In genomic region chr6:38493929-38494547, GRCh38 we compare ENCODE assay signal across 8 cellular contexts.
DNase-seq lines count a peak whose midpoint lies in the region; ATAC-seq and TF ChIP-seq lines count a peak whose summit lies in the region.

No MANE protein-coding gene starts in this region.

- no peaks in the 10 kb centered on the region for H3K36me3 Mint-ChIP-seq in activated CD4-positive, alpha-beta memory T cell treated with anti-CD3 and anti-CD28 coated beads for 36 hours
- no peaks in the 10 kb centered on the region for H3K36me3 Mint-ChIP-seq in effector memory CD8-positive, alpha-beta T cell (ENCODE audit: insufficient read depth)
- no peaks in the 10 kb centered on the region for H3K36me3 Mint-ChIP-seq in mesothelial cell of epicardium

- peaks cover 9% of the 10 kb centered on the region for H3K4me1 Mint-ChIP-seq in activated CD4-positive, alpha-beta memory T cell treated with anti-CD3 and anti-CD28 coated beads for 36 hours (ENCODE audit: low read depth)
- H3K4me1 Mint-ChIP-seq in effector memory CD8-positive, alpha-beta T cell (ENCODE audit: low read depth in 2 of 2): peaks cover 9 to 20% of the 10 kb centered on the region in 2 donors
- H3K4me1 Mint-ChIP-seq in mesothelial cell of epicardium: peaks cover 9% of the 10 kb centered on the region

- no peaks in the 10 kb centered on the region for H3K9me3 Mint-ChIP-seq in activated CD4-positive, alpha-beta memory T cell treated with anti-CD3 and anti-CD28 coated beads for 36 hours
- H3K9me3 Mint-ChIP-seq in effector memory CD8-positive, alpha-beta T cell: no peaks in the 10 kb centered on the region
- H3K9me3 Mint-ChIP-seq in mesothelial cell of epicardium: no peaks in the 10 kb centered on the region

- no peaks in the 10 kb centered on the region for H3K27me3 Mint-ChIP-seq in activated CD4-positive, alpha-beta memory T cell treated with anti-CD3 and anti-CD28 coated beads for 36 hours
- H3K27me3 Mint-ChIP-seq in effector memory CD8-positive, alpha-beta T cell: no peaks in the 10 kb centered on the region
- no peaks in the 10 kb centered on the region for H3K27me3 Mint-ChIP-seq in mesothelial cell of epicardium (ENCODE audit: low read depth)

- peak; percentile 100 for TF ChIP-seq CTCF in mesothelial cell of epicardium (IDR thresholded peaks at IDR 0.05; ENCODE audit: unreplicated experiment)

- intact Hi-C loops in activated CD4-positive, alpha-beta memory T cell treated with anti-CD3 and anti-CD28 coated beads for 36 hours (cut with micrococcal nuclease): loop anchor here (5.0 to 10.0 kb wide), 4 partner anchors 469 to 909 kb away; partner anchors contain the start of gene MDGA1

- POLR2A ChIA-PET in activated CD4-positive, alpha-beta memory T cell treated with anti-CD3 and anti-CD28 coated beads for 36 hours (lab: Charles Lee): no interaction called here

- CTCF ChIA-PET in activated CD4-positive, alpha-beta memory T cell treated with anti-CD3 and anti-CD28 coated beads for 36 hours (lab: Charles Lee): interaction anchor here (0.6 to 2.4 kb wide), 54 partner anchors 9 to 1023 kb away, joined by 3 to 21 read pairs (median 4); partner anchors contain the start of gene DNAH8

- DNase-seq in activated gamma-delta T cell treated with Interleukin-2 at 50 U/mL for 16 hours (peak; percentile 83), activated gamma-delta T cell (lab: John Stamatoyannopoulos, UW) (no peak), NCI-H526 (lab: John Stamatoyannopoulos, UW) (peak; percentile 49 to 79), mesothelial cell of epicardium (ENCODE audit: low spot score in 2 of 2, unreplicated experiment in 2 of 2) (peak; percentile 67 to 88)
- DNase-seq in activated CD4-positive, alpha-beta memory T cell treated with anti-CD3 and anti-CD28 coated beads for 36 hours: peak; percentile 88
- peak; percentile 70 to 85 (median 70) for DNase-seq in effector memory CD8-positive, alpha-beta T cell
- peak; percentile 48 to 73 for DNase-seq in stimulated activated CD8-positive, alpha-beta memory T cell treated with anti-CD3 and anti-CD28 coated beads, Interleukin-2, amount 100 ng/mL, for 48 hours (ENCODE audit: low read depth in 2 of 2)

- peak; percentile 42 for ATAC-seq in effector memory CD8-positive, alpha-beta T cell (replicated peaks)
- ATAC-seq in HG03097 (IDR thresholded peaks at IDR 0.05; ENCODE audit: low FRiP score, unreplicated experiment): no peak

- H3K27ac Mint-ChIP-seq in activated CD4-positive, alpha-beta memory T cell treated with anti-CD3 and anti-CD28 coated beads for 36 hours: no peak overlapping the region
- H3K27ac Mint-ChIP-seq in effector memory CD8-positive, alpha-beta T cell: no peak overlapping the region
- no peak overlapping the region for H3K27ac Mint-ChIP-seq in mesothelial cell of epicardium

- no peak overlapping the region for H3K4me3 Mint-ChIP-seq in activated CD4-positive, alpha-beta memory T cell treated with anti-CD3 and anti-CD28 coated beads for 36 hours
- H3K4me3 Mint-ChIP-seq in effector memory CD8-positive, alpha-beta T cell: no peak overlapping the region
- H3K4me3 Mint-ChIP-seq in mesothelial cell of epicardium: no peak overlapping the region
